ENCODE assay signal across 24 cellular contexts in genomic region chr14:61557262-61557661, GRCh38.
A peak's percentile ranks its signal among the peaks of the same experiment; 100 is the strongest.
DNase-seq lines count a peak whose midpoint lies in the region; ATAC-seq and TF ChIP-seq lines count a peak whose summit lies in the region.
"Had no signal": no experiment of that assay in that cellular context is flagged by ENCODE, and none has a peak within 500 bp of the region (broad histone marks: within the 10 kb centered on the region; RNA-seq: fewer than 3 reads in every experiment).

No MANE protein-coding gene starts in this region.

- H3K4me1 Mint-ChIP-seq in activated CD4-positive, alpha-beta T cell treated with anti-CD3 and anti-CD28 coated beads, Interleukin-2, amount 10 ng/mL, durations not matched to agents 7 days and 5 days = peaks cover 49% of the 10 kb centered on the region
- H3K4me1 Mint-ChIP-seq in activated CD4-positive, alpha-beta T cell treated with anti-CD3 and anti-CD28 coated beads for 36 hours = peaks cover 50% of the 10 kb centered on the region

- no peaks in the 10 kb centered on the region for H4K20me1 ChIP-seq in PC-9 (ENCODE audit: insufficient read depth)

- TF ChIP-seq CTCF in PC-9 (conservative IDR thresholded peaks at IDR 0.05) (no peak), fibroblast of the aortic adventitia (IDR thresholded peaks at IDR 0.05; ENCODE audit: insufficient read depth, low read length) (no peak), tibial nerve (IDR thresholded peaks at IDR 0.05) (no peak)

- H3K27me3 ChIP-seq in PC-9 (ENCODE audit: insufficient read depth, low read depth) (no peaks in the 10 kb centered on the region), tibial nerve (no peaks in the 10 kb centered on the region)
- H3K27me3 ChIP-seq: heart right ventricle, left lung, SJCRH30, testis had no signal

- H3K36me3 ChIP-seq in PC-9 (ENCODE audit: low read depth) = no peaks in the 10 kb centered on the region
- H3K36me3 ChIP-seq in tibial nerve = no peaks in the 10 kb centered on the region
- H3K36me3 ChIP-seq: heart right ventricle, left lung, SJCRH30 had no signal

- no peak overlapping the region for H3K4me3 ChIP-seq in PC-9
- no peak overlapping the region for H3K4me3 ChIP-seq in fibroblast of the aortic adventitia (ENCODE audit: low read depth, low read length)
- no peak overlapping the region for H3K4me3 ChIP-seq in tibial nerve
- H3K4me3 ChIP-seq: heart right ventricle, left lung, SJCRH30, testis had no signal

- peaks cover 74% of the 10 kb centered on the region for H3F3A ChIP-seq in PC-9 (ENCODE audit: insufficient read depth, low read depth)

- TF ChIP-seq EP300 in tibial nerve (IDR thresholded peaks at IDR 0.05) = no peak

- no peak for ATAC-seq in activated CD4-positive, alpha-beta T cell treated with anti-CD3 and anti-CD28 coated beads for 36 hours
- no peak for ATAC-seq in HG03571 (IDR thresholded peaks at IDR 0.05; ENCODE audit: unreplicated experiment)
- ATAC-seq: heart right ventricle, left lung had no signal

- H3K9me3 ChIP-seq in PC-9 (ENCODE audit: insufficient read depth, low read depth) (peaks cover 4% of the 10 kb centered on the region; the same call in 1 of the 2 replicates), tibial nerve (no peaks in the 10 kb centered on the region)
- H3K9me3 ChIP-seq: heart right ventricle, left lung, SJCRH30, testis had no signal

- no peaks in the 10 kb centered on the region for H3K9me3 Mint-ChIP-seq in activated CD4-positive, alpha-beta T cell treated with anti-CD3 and anti-CD28 coated beads, Interleukin-2, amount 10 ng/mL, durations not matched to agents 7 days and 5 days
- H3K9me3 Mint-ChIP-seq in activated CD4-positive, alpha-beta T cell treated with anti-CD3 and anti-CD28 coated beads for 36 hours (ENCODE audit: low read depth) = no peaks in the 10 kb centered on the region
- H3K9me3 Mint-ChIP-seq: neural crest cell; T-helper 1 cell treated with Interleukin-12 subunit alpha and Interleukin-12 subunit beta and Interleukin-4 antibody, amounts not matched to agents 30 μg/mL and 1 μg/mL, for 36 hours had no signal

- WGBS in tibial nerve, 2 donors = 86 to 87% methylated on average over 2 of the region's 2 CpGs

- TF ChIP-seq POLR2A in tibial nerve (IDR thresholded peaks at IDR 0.05) = no peak

- H3K4me2 ChIP-seq in PC-9 = no peak overlapping the region

- no TSS peak for BruUV-seq in PC-9 (replicated peaks; lab: Mats Ljungman, UMichigan)

- H3K27ac Mint-ChIP-seq in activated CD4-positive, alpha-beta T cell treated with anti-CD3 and anti-CD28 coated beads, Interleukin-2, amount 10 ng/mL, durations not matched to agents 7 days and 5 days = peak overlapping the region; percentile 27
- no peak overlapping the region for H3K27ac Mint-ChIP-seq in activated CD4-positive, alpha-beta T cell treated with anti-CD3 and anti-CD28 coated beads for 36 hours
- H3K27ac Mint-ChIP-seq: progenitor cell of endocrine pancreas; T-helper 1 cell treated with Interleukin-12 subunit alpha and Interleukin-12 subunit beta and Interleukin-4 antibody, amounts not matched to agents 30 μg/mL and 1 μg/mL, for 36 hours had no signal

- H3K4me3 Mint-ChIP-seq in activated CD4-positive, alpha-beta T cell treated with anti-CD3 and anti-CD28 coated beads, Interleukin-2, amount 10 ng/mL, durations not matched to agents 7 days and 5 days = no peak overlapping the region
- H3K4me3 Mint-ChIP-seq in activated CD4-positive, alpha-beta T cell treated with anti-CD3 and anti-CD28 coated beads for 36 hours = no peak overlapping the region
- H3K4me3 Mint-ChIP-seq: neural crest cell; T-helper 1 cell treated with Interleukin-12 subunit alpha and Interleukin-12 subunit beta and Interleukin-4 antibody, amounts not matched to agents 30 μg/mL and 1 μg/mL, for 36 hours had no signal

- no peaks in the 10 kb centered on the region for H3K27me3 Mint-ChIP-seq in activated CD4-positive, alpha-beta T cell treated with anti-CD3 and anti-CD28 coated beads, Interleukin-2, amount 10 ng/mL, durations not matched to agents 7 days and 5 days
- H3K27me3 Mint-ChIP-seq in activated CD4-positive, alpha-beta T cell treated with anti-CD3 and anti-CD28 coated beads for 36 hours = no peaks in the 10 kb centered on the region
- H3K27me3 Mint-ChIP-seq: progenitor cell of endocrine pancreas had no signal

- H3K79me2 ChIP-seq in PC-9 (ENCODE audit: low read depth) = peaks cover 2% of the 10 kb centered on the region

- POLR2A ChIA-PET in activated CD4-positive, alpha-beta T cell treated with anti-CD3 and anti-CD28 coated beads, Interleukin-2, amount 10 ng/mL, durations not matched to agents 7 days and 5 days (lab: Charles Lee) = no interaction called here
- POLR2A ChIA-PET in activated CD4-positive, alpha-beta T cell treated with anti-CD3 and anti-CD28 coated beads for 36 hours (lab: Charles Lee) = interaction anchor here (1.1 kb wide), 1 partner anchor 13 kb away, joined by 3 read pairs; no protein-coding TSS in a partner anchor
- POLR2A ChIA-PET in PC-9 (lab: Charles Lee; ENCODE audit: unreplicated experiment) = no interaction called here

- CTCF ChIA-PET in activated CD4-positive, alpha-beta T cell treated with anti-CD3 and anti-CD28 coated beads, Interleukin-2, amount 10 ng/mL, durations not matched to agents 7 days and 5 days (lab: Charles Lee) = interaction anchor here (0.6 to 1.6 kb wide), 8 partner anchors 10 to 181 kb away, joined by 3 to 6 read pairs (median 4); no protein-coding TSS in a partner anchor
- CTCF ChIA-PET in activated CD4-positive, alpha-beta T cell treated with anti-CD3 and anti-CD28 coated beads for 36 hours (lab: Charles Lee) = interaction anchor here (0.6 to 1.8 kb wide), 4 partner anchors 9 to 280 kb away, joined by 3 to 5 read pairs (median 3); no protein-coding TSS in a partner anchor
- CTCF ChIA-PET in PC-9 (lab: Charles Lee) = no interaction called here

- H3K27ac ChIP-seq in PC-9 = peak overlapping the region; percentile 97; the same call in 1 of the 2 replicates
- H3K27ac ChIP-seq in tibial nerve = no peak overlapping the region
- H3K27ac ChIP-seq: 22Rv1, heart right ventricle, left lung, SJCRH30, testis had no signal

- H3K4me1 ChIP-seq in PC-9 (replicated peaks; ENCODE audit: insufficient read depth) = peaks cover 80% of the 10 kb centered on the region
- H3K4me1 ChIP-seq in tibial nerve = peaks cover 0 to 22% (median 8%) of the 10 kb centered on the region in 4 donors

- intact Hi-C loops in activated CD4-positive, alpha-beta T cell treated with anti-CD3 and anti-CD28 coated beads for 36 hours (cut with DNase I, micrococcal nuclease) = no loop called here
- intact Hi-C loops in PC-9 (cut with micrococcal nuclease; ENCODE audit: unreplicated experiment) = no loop called here

- no peak for DNase-seq in activated CD4-positive, alpha-beta T cell treated with anti-CD3 and anti-CD28 coated beads, Interleukin-2, amount 10 ng/mL, durations not matched to agents 7 days and 5 days
- no peak for DNase-seq in activated CD4-positive, alpha-beta T cell treated with anti-CD3 and anti-CD28 coated beads for 36 hours
- no peak for DNase-seq in PC-9
- DNase-seq in fibroblast of the aortic adventitia (ENCODE audit: low read depth) = peak; percentile 49
- peak; percentile 55 for DNase-seq in renal cortical epithelial cell (ENCODE audit: low read depth)
- DNase-seq in tibial nerve (ENCODE audit: low spot score in 2 of 2) = no peak
- no peak for DNase-seq in NCI-H345 (lab: John Stamatoyannopoulos, UW)
- DNase-seq: AML-193; aorta; central memory CD4-positive, alpha-beta T cell; COR-L47; heart right ventricle; Kasumi-1; left lung; midbrain; NCI-H1048; NCI-H187 treated with DMSO at 0.1 percent for 48 hours; SJCRH30; testis had no signal

- peaks cover 40% of the 10 kb centered on the region for H3K36me3 Mint-ChIP-seq in activated CD4-positive, alpha-beta T cell treated with anti-CD3 and anti-CD28 coated beads, Interleukin-2, amount 10 ng/mL, durations not matched to agents 7 days and 5 days (ENCODE audit: low read depth)
- peaks cover 19% of the 10 kb centered on the region for H3K36me3 Mint-ChIP-seq in activated CD4-positive, alpha-beta T cell treated with anti-CD3 and anti-CD28 coated beads for 36 hours (ENCODE audit: low read depth)

- no peak overlapping the region for H2AFZ ChIP-seq in PC-9

- H3K9me2 ChIP-seq in PC-9 (ENCODE audit: insufficient read depth) = no peaks in the 10 kb centered on the region

Comparison
In these comparisons a context has a peak if more than half of its experiments do, and no peak if none do; other contexts are left out.
1. DNase-seq: peak in fibroblast of the aortic adventitia (single experiment) and renal cortical epithelial cell (single experiment); none in activated CD4-positive, alpha-beta T cell treated with anti-CD3 and anti-CD28 coated beads, Interleukin-2, amount 10 ng/mL, durations not matched to agents 7 days and 5 days (single experiment), activated CD4-positive, alpha-beta T cell treated with anti-CD3 and anti-CD28 coated beads for 36 hours (single experiment), PC-9 (0 of 2), tibial nerve (0 of 2) and NCI-H345 (single experiment).